In genomic region chr12:24945039-24945438, GRCh38 we compare ENCODE assay signal across 34 cellular contexts. TPM values are rescaled to one million over a fixed set of nuclear protein-coding genes. Genes with fewer than 3 reads are reported as not detected.
DNase-seq lines count a peak whose midpoint lies in the region; ATAC-seq, FAIRE-seq and TF ChIP-seq lines count a peak whose summit lies in the region.
"Had no signal": no experiment of that assay in that cellular context is flagged by ENCODE, and none has a peak within 500 bp of the region (broad histone marks: within the 10 kb centered on the region; RNA-seq: fewer than 3 reads in every experiment).

No MANE protein-coding gene starts in this region.

- no peaks in the 10 kb centered on the region for H3K27me3 ChIP-seq in BLaER1 treated with 17β-estradiol and CSF1 and Interleukin-3, amounts not matched to agents 10 nM and 100 nM
- H3K27me3 ChIP-seq in HL-60 (ENCODE audit: insufficient read depth, poor library complexity, severe bottlenecking) (no peaks in the 10 kb centered on the region), GM12878 (replicated peaks in 1 of 2; ENCODE audit: control insufficient read depth in 2 of 2, insufficient read depth in 2 of 2, low read length in 1 of 2) (no peaks in the 10 kb centered on the region), tibial artery (no peaks in the 10 kb centered on the region)
- H3K27me3 ChIP-seq: MG63 had no signal

- H3K36me3 ChIP-seq in BLaER1 treated with 17β-estradiol and CSF1 and Interleukin-3, amounts not matched to agents 10 nM and 100 nM = peaks cover 9 to 57% (median 54%) of the 10 kb centered on the region in 11 experiments; a peak in 21 of 22 replicates
- H3K36me3 ChIP-seq in GM12878 (ENCODE audit: control insufficient read depth in 2 of 2, insufficient read depth in 2 of 2, low read length in 1 of 2) = peaks cover 0 to 3% of the 10 kb centered on the region in 2 experiments; a peak in 1 of 4 replicates
- no peaks in the 10 kb centered on the region for H3K36me3 ChIP-seq in tibial artery
- H3K36me3 ChIP-seq: esophagus muscularis mucosa had no signal

- H3K4me3 ChIP-seq in BLaER1 treated with 17β-estradiol and CSF1 and Interleukin-3, amounts not matched to agents 10 nM and 100 nM = peak overlapping the region in 7 of 10 experiments; percentile 76 to 87 (median 80); a peak in 7 of 20 replicates
- H3K4me3 ChIP-seq in HL-60 (replicated peaks; ENCODE audit: insufficient read depth, low read length) (no peak overlapping the region), GM12878 (no peak overlapping the region), tibial artery (no peak overlapping the region)
- H3K4me3 ChIP-seq: esophagus muscularis mucosa, MG63 had no signal

- no peak for FAIRE-seq in GM12878 (lab: Jason Lieb, UNC)
- FAIRE-seq: kidney had no signal

- no peak overlapping the region for H2AFZ ChIP-seq in GM12878 (ENCODE audit: control insufficient read depth, low read depth, low read length)
- H2AFZ ChIP-seq: GM23248 had no signal

- H3K27me3 Mint-ChIP-seq in neural crest cell (ENCODE audit: low read depth) = no peaks in the 10 kb centered on the region

- H3K27ac Mint-ChIP-seq in neural crest cell (ENCODE audit: unreplicated experiment) = no peak overlapping the region
- H3K27ac Mint-ChIP-seq: dendritic cell treated with granulocyte-macrophage colony-stimulating factor and Interleukin-4, amounts not matched to agents 40 ng/mL and 50 ng/mL, for 4 days; endodermal cell; stimulated activated memory B cell treated with anti-CD40 and anti-IgM and Interleukin-4, amounts not matched to agents 10 μg/mL and 1 μg/mL and 100 μg/mL, for 72 hours had no signal

- CTCF ChIA-PET in GM12878 (lab: Yijun Ruan, JAX) = interaction anchor here (0.8 to 1.9 kb wide), 2 partner anchors 16 to 92 kb away, joined by 3 to 13 read pairs; no protein-coding TSS in a partner anchor

- ATAC-seq in GM12878 (no peak), GM18520 (IDR thresholded peaks at IDR 0.05; ENCODE audit: unreplicated experiment) (no peak)
- ATAC-seq: activated T-cell treated with anti-CD3 and anti-CD28 coated beads, Interleukin-2, amount 50 U/mL, for 4 hours; left ventricle myocardium superior; stimulated activated memory B cell treated with anti-CD40 and anti-IgM and Interleukin-4, amounts not matched to agents 10 μg/mL and 1 μg/mL and 100 μg/mL, for 72 hours had no signal

- TF ChIP-seq RAD21 in GM12878 (IDR thresholded peaks at IDR 0.05; ENCODE audit: insufficient read depth, low read depth, low read length) = no peak

- H3K4me1 ChIP-seq in BLaER1 treated with 17β-estradiol and CSF1 and Interleukin-3, amounts not matched to agents 10 nM and 100 nM = peaks cover 30 to 67% (median 52%) of the 10 kb centered on the region in 10 experiments
- H3K4me1 ChIP-seq in GM12878 (ENCODE audit: control insufficient read depth, insufficient read depth, low read length) (peaks cover 26% of the 10 kb centered on the region), tibial artery (peaks cover 0 to 16% (median 5%) of the 10 kb centered on the region in 4 donors)

- RAD21 ChIA-PET in GM12878 (lab: Charles Lee; ENCODE audit: unreplicated experiment) = interaction anchor here (0.8 kb wide), 1 partner anchor 50 kb away, joined by 3 read pairs; no protein-coding TSS in a partner anchor

- no TSS peak for BruUV-seq in GM12878 (replicated peaks; lab: Mats Ljungman, UMichigan)

- peaks cover 8% of the 10 kb centered on the region for H3K36me3 Mint-ChIP-seq in neural crest cell (ENCODE audit: low read depth)

- H3K27ac ChIP-seq in BLaER1 treated with 17β-estradiol and CSF1 and Interleukin-3, amounts not matched to agents 10 nM and 100 nM = peak overlapping the region; percentile 63 to 96 (median 91); a peak in 20 of 22 replicates
- peak overlapping the region; percentile 87; the same call in 1 of the 2 replicates for H3K27ac ChIP-seq in HL-60 (replicated peaks)
- no peak overlapping the region for H3K27ac ChIP-seq in GM12878 (ENCODE audit: control insufficient read depth, insufficient read depth)
- no peak overlapping the region for H3K27ac ChIP-seq in tibial artery
- H3K27ac ChIP-seq: C4-2B, esophagus muscularis mucosa, GM23248, VCaP had no signal

- H3K9ac ChIP-seq in BLaER1 treated with 17β-estradiol and CSF1 and Interleukin-3, amounts not matched to agents 10 nM and 100 nM = peak overlapping the region in 7 of 11 experiments; percentile 84 to 97 (median 92); a peak in 6 of 22 replicates
- no peak overlapping the region for H3K9ac ChIP-seq in GM12878 (ENCODE audit: control insufficient read depth, insufficient read depth, low read length)
- H3K9ac ChIP-seq: GM23248 had no signal

- intact Hi-C loops in GM12878 (cut with micrococcal nuclease; ENCODE audit: unreplicated experiment) = no loop called here
- intact Hi-C loops in tibial artery (cut with DNase I; ENCODE audit: low total_unique reads) = no loop called here

- 100% methylated on average over 1 of the region's 1 CpG for WGBS in GM12878 (ENCODE audit: insufficient coverage, insufficient replicate concordance, low lambda C conversion rate, missing lambda C conversion rate)

- TF ChIP-seq POLR2A in GM12878 (IDR thresholded peaks at IDR 0.05; ENCODE audit: low read depth, low read length) = no peak

- peak overlapping the region; percentile 56 for H3K4me3 Mint-ChIP-seq in neural crest cell
- H3K4me3 Mint-ChIP-seq: activated T-cell treated with anti-CD3 and anti-CD28 coated beads, Interleukin-2, amount 50 U/mL, for 4 hours; dendritic cell treated with granulocyte-macrophage colony-stimulating factor and Interleukin-4, amounts not matched to agents 40 ng/mL and 50 ng/mL, for 4 days; endodermal cell; stimulated activated memory B cell treated with anti-CD40 and anti-IgM and Interleukin-4, amounts not matched to agents 10 μg/mL and 1 μg/mL and 100 μg/mL, for 72 hours had no signal

- POLR2A ChIA-PET in GM12878 (lab: Charles Lee) = interaction anchor here (1.2 to 1.3 kb wide), 2 partner anchors 13 to 14 kb away, joined by 3 read pairs; no protein-coding TSS in a partner anchor

- peak overlapping the region; percentile 76 to 93 (median 84) for H3K4me2 ChIP-seq in BLaER1 treated with 17β-estradiol and CSF1 and Interleukin-3, amounts not matched to agents 10 nM and 100 nM
- peak overlapping the region; percentile 41; the same call in 1 of the 2 replicates for H3K4me2 ChIP-seq in GM12878 (ENCODE audit: control insufficient read depth, insufficient read depth)

- DNase-seq in HL-60 (ENCODE audit: low read depth in 1 of 2, low spot score in 1 of 2) = no peak
- no peak for DNase-seq in GM12878 (ENCODE audit: low read depth, low spot score)
- no peak for DNase-seq in neural crest cell (ENCODE audit: low read depth, low spot score)
- no peak for DNase-seq in tibial artery
- DNase-seq in NK-92 (lab: John Stamatoyannopoulos, UW; ENCODE audit: unreplicated experiment) = no peak
- no peak for DNase-seq in dedifferentiated amniotic fluid mesenchymal stem cell (ENCODE audit: extremely low spot score)
- DNase-seq: activated CD4-positive, alpha-beta T cell treated with anti-CD3 and anti-CD28 coated beads, Interleukin-2, amount 50 U/mL, for 1 hour; activated gamma-delta T cell; activated T-cell treated with anti-CD3 and anti-CD28 coated beads, Interleukin-2, amount 50 U/mL, for 4 hours; central memory CD4-positive, alpha-beta T cell; endodermal cell; foreskin fibroblast; GM23248; head of caudate nucleus; KBM-7; kidney; left ventricle myocardium superior; MG63; naive B cell; NCI-H1105 treated with DMSO at 0.1 percent for 48 hours; NCI-H2029 treated with DMSO at 0.1 percent for 48 hours; NCI-H345; NCI-H774; nucleus accumbens; SIG-M5; T1000; trophoblast cell had no signal

- H3K9me3 ChIP-seq in BLaER1 treated with 17β-estradiol and CSF1 and Interleukin-3, amounts not matched to agents 10 nM and 100 nM (replicated peaks in 1 of 11) = no peaks in the 10 kb centered on the region
- no peaks in the 10 kb centered on the region for H3K9me3 ChIP-seq in GM12878 (replicated peaks; ENCODE audit: control insufficient read depth, insufficient read depth, low read length)
- no peaks in the 10 kb centered on the region for H3K9me3 ChIP-seq in tibial artery
- H3K9me3 ChIP-seq: esophagus muscularis mucosa, MG63 had no signal

- TF ChIP-seq CTCF in HL-60 (IDR thresholded peaks at IDR 0.05; ENCODE audit: insufficient read depth, low read length) (no peak), GM12878 (IDR thresholded peaks at IDR 0.05 in 2 of 3, conservative IDR thresholded peaks at IDR 0.05 in 1 of 3; ENCODE audit: control insufficient read depth in 2 of 3, extremely low read depth in 1 of 3, insufficient read depth in 1 of 3, low read depth in 3 of 3, low read length in 3 of 3) (no peak), neural crest cell (conservative IDR thresholded peaks at IDR 0.05) (no peak), tibial artery (IDR thresholded peaks at IDR 0.05) (no peak)

- H3K79me2 ChIP-seq in GM12878 (ENCODE audit: control insufficient read depth, insufficient read depth, low read length) = peaks cover 63% of the 10 kb centered on the region

- TF ChIP-seq EP300 in GM12878 (IDR thresholded peaks at IDR 0.05; ENCODE audit: borderline replicate concordance in 1 of 2, control insufficient read depth in 1 of 2, low read depth in 2 of 2, low read length in 2 of 2) = no peak

- in situ Hi-C loops in GM12878 (cut with MboI) = loop anchor here (5.0 kb wide), 1 partner anchor 103 kb away; no protein-coding TSS in a partner anchor

- H3K4me1 Mint-ChIP-seq in neural crest cell = peaks cover 71% of the 10 kb centered on the region

- H4K20me1 ChIP-seq in BLaER1 treated with 17β-estradiol and CSF1 and Interleukin-3, amounts not matched to agents 10 nM and 100 nM = peaks cover 0 to 60% (median 39%) of the 10 kb centered on the region in 11 experiments; a peak in 13 of 22 replicates
- no peaks in the 10 kb centered on the region for H4K20me1 ChIP-seq in GM12878 (ENCODE audit: control insufficient read depth, insufficient read depth)

- no peaks in the 10 kb centered on the region for H3K9me3 Mint-ChIP-seq in neural crest cell
- H3K9me3 Mint-ChIP-seq: activated T-cell treated with anti-CD3 and anti-CD28 coated beads, Interleukin-2, amount 50 U/mL, for 4 hours; dendritic cell treated with granulocyte-macrophage colony-stimulating factor and Interleukin-4, amounts not matched to agents 40 ng/mL and 50 ng/mL, for 4 days; endodermal cell; stimulated activated memory B cell treated with anti-CD40 and anti-IgM and Interleukin-4, amounts not matched to agents 10 μg/mL and 1 μg/mL and 100 μg/mL, for 72 hours had no signal

- SMC1A ChIA-PET in GM12878 (lab: Charles Lee; ENCODE audit: uncharacterized antibody, unreplicated experiment) = interaction anchor here (1.0 to 7.8 kb wide), 9 partner anchors 10 to 106 kb away, joined by 3 to 69 read pairs (median 7); no protein-coding TSS in a partner anchor

RNA-seq across cellular contexts. Expression of gene BCAT1, which starts 3.9 kb away (rescaled TPM):
- 74.1 and 84.6 TPM in 2 replicates for total RNA-seq in GM12878 (2013; cell fraction: nucleolus; rRNA removed)
- 89.3 and 106 TPM in 2 replicates for total RNA-seq in GM12878 (2014; rRNA removed)
- 122 and 123 TPM in 2 replicates for total RNA-seq in GM12878 (2014; rRNA removed; fragmentation: Illumina TruSeq; extraction: Trizol)
- total RNA-seq in GM12878 (2021) = 187 and 203 TPM in 2 replicates
- 14.8 TPM for polyA plus RNA-seq in GM12878 (2011; ENCODE audit: low read depth)
- 31.2 and 47.4 TPM in 2 replicates for polyA plus RNA-seq in GM12878 (2011; rRNA removed)
- 10.6 and 17.6 TPM in 2 replicates for polyA plus RNA-seq in GM12878 (2011; cell fraction: cytosol; rRNA removed)
- 15.1 and 18.7 TPM in 2 replicates for polyA plus RNA-seq in GM12878 (2011; cell fraction: nucleus; rRNA removed)
- 21.9 and 34.6 TPM in 2 replicates for polyA plus RNA-seq in GM12878 (2012)
- 74.4 and 107 TPM in 2 replicates for polyA plus RNA-seq in GM12878 (2014; fragmentation: Illumina TruSeq; extraction: Trizol)
- polyA plus RNA-seq in GM12878 (2014; fragmentation: Nextera tagmentation; extraction: Ambion mirVana) = 10 to 100 TPM; 26.2 to 38.1 TPM
- polyA plus RNA-seq in GM12878 (2014; rRNA removed) = 44.6 and 50.4 TPM in 2 replicates
- polyA plus RNA-seq in GM12878 (2016; fragmentation: Nextera tagmentation; extraction: Ambion mirVana) = 100 to 1,000 TPM; 153 to 162 TPM
- polyA minus RNA-seq in GM12878 (2011; rRNA and poly(A)+ RNA removed) = 61.8 and 62.7 TPM in 2 replicates
- 35.9 and 38.3 TPM in 2 replicates for polyA minus RNA-seq in GM12878 (2011; cell fraction: cytosol; rRNA and poly(A)+ RNA removed)
- polyA minus RNA-seq in GM12878 (2011; cell fraction: nucleus; rRNA and poly(A)+ RNA removed) = 27.0 and 40.6 TPM in 2 replicates
- 199 TPM in 2 replicates for total RNA-seq in neural crest cell

Comparison
In these comparisons a context has a peak if more than half of its experiments do, and no peak if none do; other contexts are left out.
1. H3K27ac ChIP-seq: peak in BLaER1 treated with 17β-estradiol and CSF1 and Interleukin-3, amounts not matched to agents 10 nM and 100 nM (11 of 11) and HL-60 (single experiment); none in GM12878 (single experiment) and tibial artery (0 of 2).
2. H3K4me3 ChIP-seq: peak in BLaER1 treated with 17β-estradiol and CSF1 and Interleukin-3, amounts not matched to agents 10 nM and 100 nM (7 of 10); none in HL-60 (single experiment), GM12878 (single experiment) and tibial artery (0 of 2).